ENCODE assay signal across 1 cellular context in genomic region chr1:244652699-244653438, GRCh38.
TF ChIP-seq lines count a peak whose summit lies in the region.

Gene DESI2 (plus strand): TSS chr1:244653126. CDS start chr1:244653314, 188 bp downstream.

TF ChIP-seq in K562, 482 proteins besides CTCF, POLR2A, EP300 and RAD21 (continued from another document and continues in another):
- TF ChIP-seq IRF2 (CRISPR knock-in tag; IDR thresholded peaks at IDR 0.05) (no peak), ZNF24 (IDR thresholded peaks at IDR 0.05) (peak; percentile 24; the same call in 1 of the 2 replicates), EWSR1 (IDR thresholded peaks at IDR 0.05; ENCODE audit: borderline replicate concordance, low read depth, partially characterized antibody) (no peak), HEY1 (CRISPR knock-in tag; IDR thresholded peaks at IDR 0.05; ENCODE audit: borderline replicate concordance) (no peak), ZNF518B (CRISPR knock-in tag; IDR thresholded peaks at IDR 0.05) (no peak), NEUROD1 (IDR thresholded peaks at IDR 0.05; ENCODE audit: borderline replicate concordance, low read depth, low read length, partially characterized antibody) (no peak), ESRRA (IDR thresholded peaks at IDR 0.05; ENCODE audit: borderline replicate concordance, low read depth) (peak; percentile 17; the same call in 1 of the 2 replicates), TAF7 (tag; IDR thresholded peaks at IDR 0.05) (no peak), POLR3A (IDR thresholded peaks at IDR 0.05; ENCODE audit: borderline replicate concordance, extremely low read depth, insufficient read depth, insufficient read length) (no peak), FOXP4 (CRISPR knock-in tag; IDR thresholded peaks at IDR 0.05; ENCODE audit: borderline replicate concordance) (0 out of 2 replicates have a peak, but pooled peaks have one; percentile 16), IFI16 (CRISPR knock-in tag; IDR thresholded peaks at IDR 0.05) (no peak), SMAD2 (IDR thresholded peaks at IDR 0.05; ENCODE audit: low read depth, low read length) (no peak), PML (IDR thresholded peaks at IDR 0.05; ENCODE audit: low read length) (peak; percentile 63; the same call in 1 of the 2 replicates), PRPF4 (IDR thresholded peaks at IDR 0.05; ENCODE audit: insufficient read depth, low read depth, low read length, poor library complexity, severe bottlenecking) (no peak), ILK (tag; IDR thresholded peaks at IDR 0.05; ENCODE audit: borderline replicate concordance, low read depth) (no peak), HDAC6 (IDR thresholded peaks at IDR 0.05; ENCODE audit: low read depth, low read length) (no peak), LCOR (CRISPR knock-in tag; IDR thresholded peaks at IDR 0.05) (no peak), MCM7 (IDR thresholded peaks at IDR 0.05) (no peak), NONO (IDR thresholded peaks at IDR 0.05; ENCODE audit: low read depth in 2 of 2, low read length in 1 of 2) (peak; percentile 94 to 97), E2F4 (CRISPR knock-in tag; IDR thresholded peaks at IDR 0.05; ENCODE audit: low read depth) (no peak), BCLAF1 (IDR thresholded peaks at IDR 0.05; ENCODE audit: borderline replicate concordance in 1 of 2, control insufficient read depth in 1 of 2, low read depth in 2 of 2, low read length in 1 of 2) (peak in 1 of 2 experiments; percentile 42; a peak in 1 of 4 replicates), RB1 (IDR thresholded peaks at IDR 0.05; ENCODE audit: low read depth) (peak; percentile 72), MAX (CRISPR knock-in tag; IDR thresholded peaks at IDR 0.05) (peak; percentile 78), ZNF23 (CRISPR knock-in tag; IDR thresholded peaks at IDR 0.05) (no peak), RNF2 (IDR thresholded peaks at IDR 0.05) (no peak; the same call in 1 of the 2 replicates), FIP1L1 (IDR thresholded peaks at IDR 0.05; ENCODE audit: low read depth, low read length, poor library complexity, severe bottlenecking) (peak; percentile 73), NFIX (CRISPR knock-in tag; IDR thresholded peaks at IDR 0.05; ENCODE audit: low read depth) (no peak), ZBTB34 (CRISPR knock-in tag; IDR thresholded peaks at IDR 0.05) (no peak), HMGXB4 (CRISPR knock-in tag; IDR thresholded peaks at IDR 0.05) (peak; percentile 69; the same call in 1 of the 2 replicates), MAFK (IDR thresholded peaks at IDR 0.05; ENCODE audit: low read length) (no peak), RHOXF2B (CRISPR knock-in tag; conservative IDR thresholded peaks at IDR 0.05) (no peak), ZNF444 (CRISPR knock-in tag; IDR thresholded peaks at IDR 0.05) (no peak), ATF2 (CRISPR knock-in tag; IDR thresholded peaks at IDR 0.05) (no peak), BRD9 (IDR thresholded peaks at IDR 0.05; ENCODE audit: low read depth, partially characterized antibody) (no peak), KAT7 (CRISPR knock-in tag; IDR thresholded peaks at IDR 0.05; ENCODE audit: borderline replicate concordance) (peak; percentile 98), ZBTB12 (CRISPR knock-in tag; IDR thresholded peaks at IDR 0.05) (no peak), KLF10 (CRISPR knock-in tag; IDR thresholded peaks at IDR 0.05) (no peak), ARID3A (IDR thresholded peaks at IDR 0.05; ENCODE audit: borderline replicate concordance, low read depth, low read length) (no peak), ZNF77 (CRISPR knock-in tag; IDR thresholded peaks at IDR 0.05) (no peak), ZNF165 (CRISPR knock-in tag; IDR thresholded peaks at IDR 0.05; ENCODE audit: borderline replicate concordance) (no peak), VEZF1 (CRISPR knock-in tag; IDR thresholded peaks at IDR 0.05) (peak; percentile 89)
